In the genomic region with DNA sequence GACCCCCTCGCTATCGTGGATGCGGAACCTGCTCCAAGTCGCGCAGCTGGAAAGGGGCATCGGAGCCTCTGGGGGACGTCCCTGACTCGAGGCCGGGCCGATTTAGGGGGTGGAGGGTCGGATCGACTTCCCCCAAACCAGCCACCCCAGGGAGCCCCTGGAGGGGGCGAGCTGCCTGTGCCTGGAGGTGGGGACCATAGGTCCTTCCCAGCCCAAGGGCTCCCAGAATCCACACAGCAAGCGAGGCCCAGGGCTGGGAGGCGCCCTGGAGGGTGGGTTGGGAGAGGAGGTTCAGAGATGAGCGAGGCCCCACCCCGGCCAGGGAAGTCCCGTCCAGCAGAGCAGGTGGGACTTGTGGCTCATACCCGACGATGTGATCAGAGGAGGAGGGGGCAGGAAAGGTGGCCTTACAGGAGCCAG, we compare ENCODE assay signal across 10 cellular contexts.
A peak's percentile ranks its signal among the peaks of the same experiment; 100 is the strongest.
DNase-seq lines count a peak whose midpoint lies in the region; ATAC-seq and TF ChIP-seq lines count a peak whose summit lies in the region.
"Had no signal": no experiment of that assay in that cellular context is flagged by ENCODE, and none has a peak within 500 bp of the region (broad histone marks: within the 10 kb centered on the region; RNA-seq: fewer than 3 reads in every experiment).

No MANE protein-coding gene starts in this region.

- H3K36me3 Mint-ChIP-seq in Calu3 (ENCODE audit: insufficient read depth, unreplicated experiment): peaks cover 23% of the 10 kb centered on the region
- H3K36me3 Mint-ChIP-seq in effector memory CD8-positive, alpha-beta T cell (ENCODE audit: insufficient read depth): peaks cover 2% of the 10 kb centered on the region

- H3K4me1 Mint-ChIP-seq in Calu3 (ENCODE audit: low read depth, unreplicated experiment): peaks cover 28% of the 10 kb centered on the region
- H3K4me1 Mint-ChIP-seq in effector memory CD8-positive, alpha-beta T cell (ENCODE audit: low read depth in 2 of 2): peaks cover 4 to 15% of the 10 kb centered on the region in 2 donors

- H3K9me3 Mint-ChIP-seq in Calu3 (ENCODE audit: low read depth, unreplicated experiment): peaks cover 5% of the 10 kb centered on the region
- no peaks in the 10 kb centered on the region for H3K9me3 Mint-ChIP-seq in effector memory CD8-positive, alpha-beta T cell

- peak overlapping the region; percentile 87; the same call in 1 of the 2 replicates for H3K27ac ChIP-seq in 22Rv1
- no peak overlapping the region for H3K27ac ChIP-seq in OCI-LY7 (ENCODE audit: low read depth, low read length, poor library complexity, severe bottlenecking)

- DNase-seq in Calu3 (no peak), OCI-LY7 (ENCODE audit: low spot score) (peak; percentile 33), foreskin melanocyte (no peak), mesenteric fat pad (ENCODE audit: low spot score) (no peak)
- no peak for DNase-seq in effector memory CD8-positive, alpha-beta T cell
- no peak for DNase-seq in effector CD8-positive, alpha-beta T cell (lab: John Stamatoyannopoulos, UW)
- DNase-seq: DMS79, upper lobe of right lung had no signal

- H3K4me3 Mint-ChIP-seq in Calu3 (ENCODE audit: low read depth, unreplicated experiment): peak overlapping the region; percentile 61
- peak overlapping the region; percentile 79 to 90 for H3K4me3 Mint-ChIP-seq in effector memory CD8-positive, alpha-beta T cell

- H4K20me1 ChIP-seq in OCI-LY7 (ENCODE audit: insufficient read depth, low read length): no peaks in the 10 kb centered on the region

- H3K4me2 ChIP-seq in OCI-LY7 (ENCODE audit: low read length): no peak overlapping the region

- peaks cover 32% of the 10 kb centered on the region for H3K27me3 Mint-ChIP-seq in Calu3 (ENCODE audit: unreplicated experiment)
- peaks cover 43 to 67% of the 10 kb centered on the region in 2 donors for H3K27me3 Mint-ChIP-seq in effector memory CD8-positive, alpha-beta T cell

- CTCF ChIA-PET in Calu3 (lab: Charles Lee): no interaction called here
- CTCF ChIA-PET in OCI-LY7 (lab: Charles Lee; ENCODE audit: unreplicated experiment): no interaction called here

- H3K9me3 ChIP-seq in OCI-LY7 (ENCODE audit: low read length): no peaks in the 10 kb centered on the region
- H3K9me3 ChIP-seq: upper lobe of right lung had no signal

- intact Hi-C loops in Calu3 (cut with micrococcal nuclease; ENCODE audit: unreplicated experiment): loop anchor here (5.0 kb wide), 2 partner anchors 223 to 818 kb away; no protein-coding TSS in a partner anchor
- intact Hi-C loops in OCI-LY7 (cut with micrococcal nuclease; ENCODE audit: unreplicated experiment): loop anchor here (2.0 to 5.0 kb wide), 5 partner anchors 223 to 1083 kb away; a partner anchor contains a TSS

- no peak for ATAC-seq in effector memory CD8-positive, alpha-beta T cell (replicated peaks)
- ATAC-seq in HG03342 (IDR thresholded peaks at IDR 0.05; ENCODE audit: unreplicated experiment): no peak

- no peak overlapping the region for H3K4me3 ChIP-seq in OCI-LY7 (ENCODE audit: low read depth, low read length, poor library complexity, severe bottlenecking)

- peaks cover 21% of the 10 kb centered on the region for H3K4me1 ChIP-seq in OCI-LY7 (ENCODE audit: insufficient read depth, low read length, poor library complexity, severe bottlenecking)

- no TSS peak for BruUV-seq in Calu3 (replicated peaks; lab: Mats Ljungman, UMichigan)
- BruUV-seq in OCI-LY7 (replicated peaks; lab: Mats Ljungman, UMichigan): no TSS peak

- no peaks in the 10 kb centered on the region for H3K36me3 ChIP-seq in OCI-LY7 (ENCODE audit: insufficient read depth, low read length)
- H3K36me3 ChIP-seq: upper lobe of right lung had no signal

- H2AFZ ChIP-seq in OCI-LY7 (ENCODE audit: low read length): no peak overlapping the region; the same call in 1 of the 2 replicates

- no peaks in the 10 kb centered on the region for H3K79me2 ChIP-seq in OCI-LY7 (ENCODE audit: insufficient read depth, low read depth, low read length)

- POLR2A ChIA-PET in OCI-LY7 (lab: Charles Lee): no interaction called here

- H3K27ac Mint-ChIP-seq in Calu3 (ENCODE audit: unreplicated experiment): no peak overlapping the region
- H3K27ac Mint-ChIP-seq in effector memory CD8-positive, alpha-beta T cell: peak overlapping the region in 1 of 2 donors; percentile 66

- no peaks in the 10 kb centered on the region for H3K9me2 ChIP-seq in OCI-LY7 (ENCODE audit: insufficient read depth, low read length)

- TF ChIP-seq CTCF in 22Rv1 (IDR thresholded peaks at IDR 0.05) (no peak), Calu3 (IDR thresholded peaks at IDR 0.05; ENCODE audit: unreplicated experiment) (no peak), OCI-LY7 (conservative IDR thresholded peaks at IDR 0.05; ENCODE audit: low read length) (no peak)
